Comparison of ENCODE assay signal across 23 cellular contexts in the genomic region with DNA sequence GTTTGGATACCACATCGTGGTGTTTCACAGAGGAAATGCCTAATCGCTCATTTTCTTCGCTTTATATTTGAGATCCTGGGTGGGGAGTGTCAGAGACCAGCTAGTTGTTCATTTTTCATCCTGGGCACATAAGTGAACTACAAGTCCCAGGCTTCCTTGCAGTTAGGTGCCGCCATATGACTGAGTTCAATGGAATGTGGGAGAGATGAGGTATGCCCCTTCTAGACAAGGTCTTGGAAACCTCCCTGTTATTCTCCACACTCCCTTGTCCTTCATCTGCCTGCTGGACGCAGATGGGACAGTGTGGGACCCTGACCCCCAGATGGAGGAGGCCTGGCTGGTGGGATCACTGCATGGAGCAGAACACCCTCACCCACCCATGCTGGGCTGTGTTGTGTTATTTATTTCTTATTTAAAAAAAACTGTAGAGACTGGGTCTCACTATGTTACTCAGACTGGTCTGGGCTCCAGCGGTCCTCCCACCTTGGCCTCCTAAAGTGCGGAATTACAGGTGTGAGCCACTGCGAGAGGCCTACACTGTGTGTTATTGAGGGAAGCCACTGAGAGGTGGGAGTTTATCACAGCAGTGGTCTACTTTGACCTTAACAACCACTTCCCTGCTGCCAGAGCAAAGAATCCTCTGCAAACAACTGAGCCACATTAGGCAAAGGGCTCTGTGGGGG. TPM values are rescaled to one million over a fixed set of nuclear protein-coding genes. Genes with fewer than 3 reads are reported as not detected.
DNase-seq lines count a peak whose midpoint lies in the region; ATAC-seq, FAIRE-seq and TF ChIP-seq lines count a peak whose summit lies in the region.
"Had no signal": no experiment of that assay in that cellular context is flagged by ENCODE, and none has a peak within 500 bp of the region (broad histone marks: within the 10 kb centered on the region; RNA-seq: fewer than 3 reads in every experiment).

No MANE protein-coding gene starts in this region.

- H3K4me3 Mint-ChIP-seq in CD8-positive, alpha-beta memory T cell = no peak overlapping the region
- H3K4me3 Mint-ChIP-seq: B cell; natural killer cell treated with Interleukin-12 subunit alpha and Interleukin-12 subunit beta and Interleukin-15 and Interleukin-18, amount 100 ng/mL, for 72 hours had no signal

- no TSS peak for BruUV-seq in IMR-90 (replicated peaks; lab: Mats Ljungman, UMichigan)
- BruUV-seq in GM12878 (replicated peaks; lab: Mats Ljungman, UMichigan) = no TSS peak

- peaks cover 0 to 6% (median 0%) of the 10 kb centered on the region in 3 donors for H3K36me3 Mint-ChIP-seq in CD8-positive, alpha-beta memory T cell
- H3K36me3 Mint-ChIP-seq: natural killer cell treated with Interleukin-12 subunit alpha and Interleukin-12 subunit beta and Interleukin-15 and Interleukin-18, amount 100 ng/mL, for 72 hours had no signal

- H3K9me3 ChIP-seq in IMR-90 (ENCODE audit: control insufficient read depth, insufficient read depth, low read length) (no peaks in the 10 kb centered on the region), GM12878 (replicated peaks; ENCODE audit: control insufficient read depth, insufficient read depth, low read length) (no peaks in the 10 kb centered on the region)
- H3K9me3 ChIP-seq in CD8-positive, alpha-beta memory T cell (ENCODE audit: low read length) = no peaks in the 10 kb centered on the region
- H3K9me3 ChIP-seq: adrenal gland, heart right ventricle, psoas muscle, suprapubic skin had no signal

- TF ChIP-seq EP300 in GM12878 (IDR thresholded peaks at IDR 0.05; ENCODE audit: borderline replicate concordance in 1 of 2, control insufficient read depth in 1 of 2, low read depth in 2 of 2, low read length in 2 of 2) = no peak

- no peak overlapping the region for H2BK5ac ChIP-seq in IMR-90 (ENCODE audit: low read depth, low read length, poor library complexity, severe bottlenecking)

- H4K20me1 ChIP-seq in IMR-90 (ENCODE audit: insufficient read depth, low read length) (no peaks in the 10 kb centered on the region), GM12878 (ENCODE audit: control insufficient read depth, insufficient read depth) (no peaks in the 10 kb centered on the region)

- H2BK15ac ChIP-seq in IMR-90 (ENCODE audit: low read depth, low read length) = no peak overlapping the region

- dilution Hi-C loops in IMR-90 (cut with HindIII; ENCODE audit: low sequenced_read_pairs, unreplicated experiment) = no loop called here

- SMC1A ChIA-PET in GM12878 (lab: Charles Lee; ENCODE audit: uncharacterized antibody, unreplicated experiment) = no interaction called here

- no peaks in the 10 kb centered on the region for H3K79me2 ChIP-seq in GM12878 (ENCODE audit: control insufficient read depth, insufficient read depth, low read length)

- H3K9ac ChIP-seq in IMR-90 (ENCODE audit: low read depth, low read length) (no peak overlapping the region), GM12878 (ENCODE audit: control insufficient read depth, insufficient read depth, low read length) (no peak overlapping the region)

- no peak overlapping the region for H3K27ac Mint-ChIP-seq in CD8-positive, alpha-beta memory T cell
- H3K27ac Mint-ChIP-seq: B cell; natural killer cell treated with Interleukin-12 subunit alpha and Interleukin-12 subunit beta and Interleukin-15 and Interleukin-18, amount 100 ng/mL, for 72 hours had no signal

- H4K5ac ChIP-seq in IMR-90 (ENCODE audit: low read depth, low read length) = no peak overlapping the region

- DNase-seq in EL (peak; percentile 35), IMR-90 (peak; percentile 5), GM12878 (ENCODE audit: low read depth, low spot score) (no peak), kidney tubule cell (ENCODE audit: low spot score) (peak; percentile 46), Right ventricle myocardium inferior (ENCODE audit: missing footprints) (no peak)
- no peak for DNase-seq in CD8-positive, alpha-beta memory T cell
- DNase-seq in activated CD4-positive, alpha-beta T cell treated with anti-CD3 and anti-CD28 coated beads, Interleukin-2, amount 50 U/mL, for 1 hour = no peak
- DNase-seq: activated CD4-positive, alpha-beta T cell treated with anti-CD3 and anti-CD28 coated beads for 1 hour; activated effector memory CD4-positive, alpha-beta T cell treated with anti-CD3 and anti-CD28 coated beads, Interleukin-2, amount 50 U/mL, for 16 hours; effector CD8-positive, alpha-beta T cell; GF-D8; heart right ventricle; mesenchymal stem cell; NCI-H187; NCI-H526 treated with DMSO at 0.1 percent for 48 hours; psoas muscle; stimulated activated CD4-positive, alpha-beta T cell treated with anti-CD3 and anti-CD28 coated beads, Interleukin-4, amount 100 ng/mL, for 4 hours; T-helper 9 cell had no signal

- TF ChIP-seq RAD21 in IMR-90 (IDR thresholded peaks at IDR 0.05; ENCODE audit: low read length) = no peak
- no peak for TF ChIP-seq RAD21 in GM12878 (IDR thresholded peaks at IDR 0.05; ENCODE audit: insufficient read depth, low read depth, low read length)

- H3K4me2 ChIP-seq in IMR-90 (ENCODE audit: low read depth, low read length) (no peak overlapping the region), GM12878 (ENCODE audit: control insufficient read depth, insufficient read depth) (no peak overlapping the region)

- no peaks in the 10 kb centered on the region for H3K4me1 Mint-ChIP-seq in CD8-positive, alpha-beta memory T cell
- H3K4me1 Mint-ChIP-seq: B cell had no signal

- H3K18ac ChIP-seq in IMR-90 (ENCODE audit: low read depth, low read length) = no peak overlapping the region

- no peak overlapping the region for H2BK20ac ChIP-seq in IMR-90 (ENCODE audit: low read depth, low read length)

- H3K36me3 ChIP-seq in IMR-90 (ENCODE audit: control insufficient read depth, insufficient read depth, low read length) = no peaks in the 10 kb centered on the region
- no peaks in the 10 kb centered on the region for H3K36me3 ChIP-seq in GM12878 (ENCODE audit: control insufficient read depth in 2 of 2, insufficient read depth in 2 of 2, low read length in 1 of 2)
- no peaks in the 10 kb centered on the region for H3K36me3 ChIP-seq in CD8-positive, alpha-beta memory T cell (ENCODE audit: insufficient read depth, low read length)
- H3K36me3 ChIP-seq: adrenal gland, heart right ventricle, suprapubic skin had no signal

- H2AFZ ChIP-seq in IMR-90 (replicated peaks; ENCODE audit: low read length, poor library complexity) (peak overlapping the region; percentile 32), GM12878 (ENCODE audit: control insufficient read depth, low read depth, low read length) (no peak overlapping the region)

- no peak overlapping the region for H3K4ac ChIP-seq in IMR-90 (ENCODE audit: low read depth, low read length)

- 80% methylated on average over 1 of the region's 8 CpGs; no CpG with 5 or more reads in 1 of the 2 experiments for WGBS in IMR-90 (ENCODE audit: extremely low coverage in 2 of 2, insufficient read length in 1 of 2), 2 experiments
- 56% methylated on average over 8 of the region's 8 CpGs for WGBS in GM12878 (ENCODE audit: insufficient coverage, insufficient replicate concordance, low lambda C conversion rate, missing lambda C conversion rate)

- H3K23ac ChIP-seq in IMR-90 (ENCODE audit: low read depth, low read length) = no peak overlapping the region

- H3K79me1 ChIP-seq in IMR-90 (ENCODE audit: low read depth in 1 of 2, low read length in 2 of 2) = no peaks in the 10 kb centered on the region

- H3K27me3 ChIP-seq in IMR-90 (ENCODE audit: control insufficient read depth, insufficient read depth, low read length) (peaks cover 5% of the 10 kb centered on the region), GM12878 (replicated peaks in 1 of 2; ENCODE audit: control insufficient read depth in 2 of 2, insufficient read depth in 2 of 2, low read length in 1 of 2) (peaks cover 1 to 4% of the 10 kb centered on the region in 2 experiments; a peak in 1 of 4 replicates)
- peaks cover 5% of the 10 kb centered on the region for H3K27me3 ChIP-seq in CD8-positive, alpha-beta memory T cell (ENCODE audit: insufficient read depth, low read length, poor library complexity, severe bottlenecking)
- H3K27me3 ChIP-seq: adrenal gland had no signal

- no peak overlapping the region for H4K8ac ChIP-seq in IMR-90 (ENCODE audit: low read depth in 2 of 2, low read length in 2 of 2)

- no peaks in the 10 kb centered on the region for H3K9me1 ChIP-seq in IMR-90 (ENCODE audit: insufficient read depth, low read length)

- no peak overlapping the region for H3K27ac ChIP-seq in IMR-90 (ENCODE audit: insufficient read depth, low read length)
- no peak overlapping the region for H3K27ac ChIP-seq in GM12878 (ENCODE audit: control insufficient read depth, insufficient read depth)
- no peak overlapping the region for H3K27ac ChIP-seq in CD8-positive, alpha-beta memory T cell (ENCODE audit: low read depth, low read length)
- H3K27ac ChIP-seq: adrenal gland, heart right ventricle, psoas muscle, suprapubic skin had no signal

- H3K4me3 ChIP-seq in IMR-90 (ENCODE audit: insufficient read depth, low read depth, low read length) (no peak overlapping the region), GM12878 (no peak overlapping the region)
- H3K4me3 ChIP-seq in CD8-positive, alpha-beta memory T cell (ENCODE audit: low read length) = no peak overlapping the region
- H3K4me3 ChIP-seq: adrenal gland, heart right ventricle, psoas muscle, suprapubic skin had no signal

- H3K56ac ChIP-seq in IMR-90 (ENCODE audit: extremely low read depth, insufficient read depth, low read length) = no peak overlapping the region

- peaks cover 22 to 37% of the 10 kb centered on the region in 2 donors for H3K27me3 Mint-ChIP-seq in CD8-positive, alpha-beta memory T cell

- H3K9me3 Mint-ChIP-seq in CD8-positive, alpha-beta memory T cell = no peaks in the 10 kb centered on the region
- H3K9me3 Mint-ChIP-seq: natural killer cell treated with Interleukin-12 subunit alpha and Interleukin-12 subunit beta and Interleukin-15 and Interleukin-18, amount 100 ng/mL, for 72 hours had no signal

- H2AK9ac ChIP-seq in IMR-90 (replicated peaks; ENCODE audit: low read depth, low read length, poor library complexity) = no peak overlapping the region

- CTCF ChIA-PET in IMR-90 (lab: Yijun Ruan, JAX) (no interaction called here), GM12878 (lab: Yijun Ruan, JAX) (interaction anchor here (1.0 kb wide), 1 partner anchor 99 kb away, joined by 3 read pairs; no protein-coding TSS in a partner anchor)
- CTCF ChIA-PET in CD8-positive, alpha-beta memory T cell (lab: Charles Lee) = no interaction called here

- in situ Hi-C loops in IMR-90 (cut with MboI; ENCODE audit: low sequenced_read_pairs) (no loop called here), GM12878 (cut with MboI) (no loop called here)

- no peak overlapping the region for H3K14ac ChIP-seq in IMR-90 (replicated peaks; ENCODE audit: low read depth, low read length)

- no peak overlapping the region for H4K91ac ChIP-seq in IMR-90 (ENCODE audit: insufficient read depth, low read depth, low read length)

- no peak for TF ChIP-seq CTCF in IMR-90 (conservative IDR thresholded peaks at IDR 0.05; ENCODE audit: low read depth, low read length)
- no peak for TF ChIP-seq CTCF in GM12878 (IDR thresholded peaks at IDR 0.05 in 2 of 3, conservative IDR thresholded peaks at IDR 0.05 in 1 of 3; ENCODE audit: control insufficient read depth in 2 of 3, extremely low read depth in 1 of 3, insufficient read depth in 1 of 3, low read depth in 3 of 3, low read length in 3 of 3)

- FAIRE-seq in GM12878 (lab: Jason Lieb, UNC) = no peak
- FAIRE-seq: GM12891 had no signal

- no peak for TF ChIP-seq POLR2A in IMR-90 (IDR thresholded peaks at IDR 0.05; ENCODE audit: low read depth, low read length)
- no peak for TF ChIP-seq POLR2A in GM12878 (IDR thresholded peaks at IDR 0.05; ENCODE audit: low read depth, low read length)

- POLR2A ChIA-PET in IMR-90 (lab: Charles Lee; ENCODE audit: unreplicated experiment) = no interaction called here
- POLR2A ChIA-PET in GM12878 (lab: Charles Lee) = no interaction called here
- POLR2A ChIA-PET in CD8-positive, alpha-beta memory T cell (lab: Charles Lee) = no interaction called here

- no peak overlapping the region for H2AK5ac ChIP-seq in IMR-90 (ENCODE audit: low read depth, low read length)

- ATAC-seq in IMR-90 (ENCODE audit: low read depth) (no peak), GM12878 (no peak), Right ventricle myocardium inferior (no peak)
- ATAC-seq: heart right ventricle; natural killer cell treated with Interleukin-12 subunit alpha and Interleukin-12 subunit beta and Interleukin-15 and Interleukin-18, amount 100 ng/mL, for 72 hours; psoas muscle had no signal

- H2BK120ac ChIP-seq in IMR-90 (ENCODE audit: low read depth, low read length) = no peak overlapping the region

- no peaks in the 10 kb centered on the region for H3K4me1 ChIP-seq in IMR-90 (ENCODE audit: control insufficient read depth, insufficient read depth, low read length)
- no peaks in the 10 kb centered on the region for H3K4me1 ChIP-seq in GM12878 (ENCODE audit: control insufficient read depth, insufficient read depth, low read length)
- no peaks in the 10 kb centered on the region for H3K4me1 ChIP-seq in CD8-positive, alpha-beta memory T cell (ENCODE audit: insufficient read depth, low read length)
- H3K4me1 ChIP-seq: adrenal gland, heart right ventricle, psoas muscle, suprapubic skin had no signal

- RAD21 ChIA-PET in GM12878 (lab: Charles Lee; ENCODE audit: unreplicated experiment) = no interaction called here

- intact Hi-C loops in IMR-90 (cut with micrococcal nuclease) (no loop called here), GM12878 (cut with micrococcal nuclease; ENCODE audit: unreplicated experiment) (no loop called here), Right ventricle myocardium inferior (cut with DNase I) (no loop called here)

RNA-seq across cellular contexts. Expression of gene VRK1, which starts 42.9 kb away (rescaled TPM):
- total RNA-seq in IMR-90 (2012; rRNA removed) (19.9 and 41.7 TPM in 2 replicates), GM12878 (2014; rRNA removed) (51.8 and 59.9 TPM in 2 replicates), GM12878 (2014; rRNA removed; fragmentation: Illumina TruSeq; extraction: Trizol) (94.1 and 102 TPM in 2 replicates), GM12878 (2021) (58.0 and 63.0 TPM in 2 replicates), Right ventricle myocardium inferior (6.2 TPM)
- polyA plus RNA-seq in IMR-90 (2012; rRNA removed) (10.9 and 14.2 TPM in 2 replicates), GM12878 (2011; rRNA removed) (50.9 and 77.0 TPM in 2 replicates), GM12878 (2014; fragmentation: Illumina TruSeq; extraction: Trizol) (75.4 and 96.3 TPM in 2 replicates), GM12878 (2014; fragmentation: Nextera tagmentation; extraction: Ambion mirVana) (100 to 1,000 TPM; 127 to 137 TPM), GM12878 (2014; rRNA removed) (45.4 and 58.3 TPM in 2 replicates), GM12878 (2016; fragmentation: Nextera tagmentation; extraction: Ambion mirVana) (100 to 1,000 TPM; 101 to 115 TPM)
- polyA plus RNA-seq in IMR-90 (2012; cell fraction: cytosol; rRNA removed) = 1.2 and 1.3 TPM in 2 replicates
- polyA plus RNA-seq in IMR-90 (2012; cell fraction: nucleus; rRNA removed; ENCODE audit: low replicate concordance) = 0.91 and 3.7 TPM in 2 replicates
- 93.6 and 94.9 TPM in 2 replicates for total RNA-seq in GM12878 (2013; cell fraction: nucleolus; rRNA removed)
- 36.7 TPM for polyA plus RNA-seq in GM12878 (2011; ENCODE audit: low read depth)
- polyA plus RNA-seq in GM12878 (2011; cell fraction: cytosol; rRNA removed) = 14.5 and 17.2 TPM in 2 replicates
- 25.5 and 31.0 TPM in 2 replicates for polyA plus RNA-seq in GM12878 (2011; cell fraction: nucleus; rRNA removed)
- 26.3 and 33.3 TPM in 2 replicates for polyA plus RNA-seq in GM12878 (2012)
- 28.2 and 51.3 TPM in 2 replicates for polyA minus RNA-seq in GM12878 (2011; rRNA and poly(A)+ RNA removed)
- polyA minus RNA-seq in GM12878 (2011; cell fraction: cytosol; rRNA and poly(A)+ RNA removed) = 20.7 and 21.9 TPM in 2 replicates
- 24.8 and 35.8 TPM in 2 replicates for polyA minus RNA-seq in GM12878 (2011; cell fraction: nucleus; rRNA and poly(A)+ RNA removed)
- total RNA-seq in CD8-positive, alpha-beta memory T cell = 10 to 100 TPM; 67.0 to 72.2 TPM
- polyA plus RNA-seq in CD8-positive, alpha-beta memory T cell = 36.6 TPM

Comparison
In these comparisons a context has a peak if more than half of its experiments do, and no peak if none do; other contexts are left out.
1. DNase-seq: peak in EL (single experiment), IMR-90 (single experiment) and kidney tubule cell (single experiment); none in GM12878 (single experiment), CD8-positive, alpha-beta memory T cell (0 of 5), Right ventricle myocardium inferior (single experiment) and activated CD4-positive, alpha-beta T cell treated with anti-CD3 and anti-CD28 coated beads, Interleukin-2, amount 50 U/mL, for 1 hour (single experiment).